Comparison of ENCODE assay signal across 33 cellular contexts in the genomic region with DNA sequence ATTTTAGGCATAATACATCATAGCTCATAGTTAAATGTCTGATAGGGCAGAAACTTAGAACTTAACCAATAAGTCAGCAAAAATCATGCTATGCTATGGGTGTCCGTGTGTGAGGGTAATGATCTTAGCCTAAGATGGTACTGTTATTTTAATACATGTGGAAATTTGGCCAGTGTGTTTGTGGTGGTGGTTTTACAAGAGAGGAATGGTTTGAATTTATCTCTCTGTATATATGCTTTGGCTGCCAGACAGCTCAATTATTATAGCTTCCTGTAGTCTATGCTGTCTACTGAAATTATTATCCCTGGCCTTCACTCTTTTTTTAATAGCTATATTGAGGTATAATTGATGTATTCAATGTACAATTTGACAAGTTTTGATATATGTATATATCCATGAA.
"Had no signal": no experiment of that assay in that cellular context is flagged by ENCODE, and none has a peak within 500 bp of the region (broad histone marks: within the 10 kb centered on the region; RNA-seq: fewer than 3 reads in every experiment).

No MANE protein-coding gene starts in this region.

- H3K36me3 Mint-ChIP-seq: activated naive CD8-positive, alpha-beta T cell treated with anti-CD3 and anti-CD28 coated beads for 36 hours had no signal

- H3K9ac ChIP-seq: KMS-11 had no signal

- H3K4me3 Mint-ChIP-seq: activated CD4-positive, alpha-beta T cell treated with anti-CD3 and anti-CD28 coated beads, Interleukin-2, amount 10 ng/mL, durations not matched to agents 24 days and 14 days; activated CD8-positive, alpha-beta T cell treated with anti-CD3 and anti-CD28 coated beads for 36 hours; activated naive CD8-positive, alpha-beta T cell treated with anti-CD3 and anti-CD28 coated beads for 36 hours; activated T-cell treated with anti-CD3 and anti-CD28 coated beads, Interleukin-2, amount 50 U/mL, for 72 hours; activated T-helper 17 cell treated with anti-CD3 and anti-CD28 coated beads, Interleukin-2, amount 50 U/mL, for 72 hours had no signal

- H3K4me1 Mint-ChIP-seq: activated T-helper 17 cell treated with anti-CD3 and anti-CD28 coated beads, Interleukin-2, amount 50 U/mL, for 72 hours had no signal

- H3K4me1 ChIP-seq: ascending aorta, body of pancreas, breast epithelium, Peyer's patch had no signal

- H3K9me3 ChIP-seq: ascending aorta, body of pancreas, breast epithelium, Peyer's patch, SJSA1 had no signal

- ATAC-seq: activated CD8-positive, alpha-beta T cell treated with anti-CD3 and anti-CD28 coated beads for 36 hours; activated T-cell treated with anti-CD3 and anti-CD28 coated beads, Interleukin-2, amount 50 U/mL, for 72 hours; activated T-helper 17 cell treated with anti-CD3 and anti-CD28 coated beads, Interleukin-2, amount 50 U/mL, for 72 hours; body of pancreas had no signal

- H3K9me3 Mint-ChIP-seq: activated CD4-positive, alpha-beta T cell treated with anti-CD3 and anti-CD28 coated beads, Interleukin-2, amount 10 ng/mL, durations not matched to agents 24 days and 14 days; activated CD8-positive, alpha-beta T cell treated with anti-CD3 and anti-CD28 coated beads for 36 hours; activated naive CD8-positive, alpha-beta T cell treated with anti-CD3 and anti-CD28 coated beads for 36 hours; activated T-cell treated with anti-CD3 and anti-CD28 coated beads, Interleukin-2, amount 50 U/mL, for 72 hours; activated T-helper 17 cell treated with anti-CD3 and anti-CD28 coated beads, Interleukin-2, amount 50 U/mL, for 72 hours had no signal

- DNase-seq: activated CD4-positive, alpha-beta T cell treated with anti-CD3 and anti-CD28 coated beads, Interleukin-2, amount 10 ng/mL, durations not matched to agents 24 days and 14 days; activated CD4-positive, alpha-beta T cell treated with anti-CD3 and anti-CD28 coated beads, Interleukin-2, amount 50 U/mL, for 4 hours; activated CD8-positive, alpha-beta T cell treated with anti-CD3 and anti-CD28 coated beads for 36 hours; activated effector memory CD4-positive, alpha-beta T cell treated with anti-CD3 and anti-CD28 coated beads, Interleukin-2, amount 50 U/mL, for 16 hours; activated naive CD4-positive, alpha-beta T cell; activated naive CD4-positive, alpha-beta T cell treated with anti-CD3 and anti-CD28 coated beads, Interleukin-2, amount 50 U/mL, for 16 hours; activated naive CD8-positive, alpha-beta T cell treated with anti-CD3 and anti-CD28 coated beads for 36 hours; activated T-cell treated with anti-CD3 and anti-CD28 coated beads, Interleukin-2, amount 50 U/mL, for 1 hour; activated T-cell treated with anti-CD3 and anti-CD28 coated beads, Interleukin-2, amount 50 U/mL, for 72 hours; amygdala; body of pancreas; NCI-H1105; NCI-H1417 treated with DMSO at 0.1 percent for 48 hours; NCI-H187 treated with DMSO at 0.1 percent for 48 hours; NCI-H2171 treated with DMSO at 0.1 percent for 48 hours; NCI-H2227 treated with DMSO at 0.1 percent for 48 hours; NCI-H446; NCI-H510A treated with DMSO at 0.1 percent for 48 hours; NCI-H526 treated with DMSO at 0.1 percent for 48 hours; NCI-H774; Peyer's patch; RPMI8226; SHP77 treated with DMSO at 0.1 percent for 48 hours; SW 1271; T-helper 1 cell; T-helper 2 cell; T-helper 9 cell; WERI-Rb-1 had no signal

- H3K27me3 ChIP-seq: ascending aorta, body of pancreas, breast epithelium, Peyer's patch, SJSA1 had no signal

- H3K4me2 ChIP-seq: KMS-11 had no signal

- H3K4me3 ChIP-seq: ascending aorta, body of pancreas, breast epithelium, Peyer's patch, SJSA1 had no signal

- H3K27ac ChIP-seq: ascending aorta, body of pancreas, breast epithelium, KMS-11, Peyer's patch, SJSA1, WERI-Rb-1 had no signal

- H3K36me3 ChIP-seq: ascending aorta, breast epithelium, Peyer's patch, SJSA1, WERI-Rb-1 had no signal

- H3K27ac Mint-ChIP-seq: activated CD4-positive, alpha-beta T cell treated with anti-CD3 and anti-CD28 coated beads, Interleukin-2, amount 10 ng/mL, durations not matched to agents 24 days and 14 days; activated CD8-positive, alpha-beta T cell treated with anti-CD3 and anti-CD28 coated beads for 36 hours; activated naive CD8-positive, alpha-beta T cell treated with anti-CD3 and anti-CD28 coated beads for 36 hours; activated T-cell treated with anti-CD3 and anti-CD28 coated beads, Interleukin-2, amount 50 U/mL, for 72 hours; activated T-helper 17 cell treated with anti-CD3 and anti-CD28 coated beads, Interleukin-2, amount 50 U/mL, for 72 hours had no signal
